ENCODE assay signal across 14 cellular contexts in the genomic region with DNA sequence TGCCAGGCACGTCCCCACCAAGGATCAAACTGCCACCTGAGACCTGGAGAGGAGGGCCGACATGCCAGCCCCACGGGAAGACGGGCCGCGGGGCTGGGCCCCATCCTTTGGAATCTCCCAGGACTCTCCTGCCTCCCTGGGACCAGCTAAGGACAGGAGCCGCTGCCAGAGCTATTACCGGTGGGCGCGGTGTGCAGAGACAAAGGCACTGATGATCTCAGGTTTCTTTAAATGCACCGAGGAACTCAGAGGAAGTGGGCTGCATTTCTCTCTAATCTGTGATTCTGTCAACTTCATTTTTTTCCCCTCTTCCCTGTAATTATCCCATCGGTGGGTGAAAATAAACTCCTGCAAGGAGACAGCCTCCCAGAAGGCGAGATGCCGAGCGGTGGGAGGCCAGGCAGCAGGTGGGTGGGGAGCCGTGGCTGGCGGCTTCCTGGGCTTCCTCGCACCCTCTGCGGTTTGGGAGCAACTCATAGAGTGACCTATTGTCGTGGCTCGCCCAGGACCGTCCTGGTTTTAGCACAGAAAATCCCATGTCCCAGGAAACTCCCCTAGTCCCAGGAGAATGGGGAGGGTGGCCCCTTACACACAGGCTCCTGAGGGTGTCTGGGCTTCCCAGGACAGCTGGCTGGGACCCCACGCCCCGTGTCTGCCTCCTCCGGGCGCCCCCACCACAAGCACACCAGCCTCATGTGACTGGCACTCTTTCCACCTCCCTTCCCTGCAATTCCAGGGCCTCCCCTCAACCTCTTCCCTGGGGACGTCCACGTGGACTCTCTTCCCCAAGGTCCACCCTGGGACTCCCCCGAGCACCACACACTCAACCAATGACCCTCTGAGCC.
DNase-seq lines count a peak whose midpoint lies in the region; ATAC-seq and TF ChIP-seq lines count a peak whose summit lies in the region.
"Had no signal": no experiment of that assay in that cellular context is flagged by ENCODE, and none has a peak within 500 bp of the region (broad histone marks: within the 10 kb centered on the region; RNA-seq: fewer than 3 reads in every experiment).

No MANE protein-coding gene starts in this region.

- DNase-seq in Daoy (ENCODE audit: low read depth) (peak; percentile 33), NCI-H2227 treated with DMSO at 0.1 percent for 48 hours (lab: John Stamatoyannopoulos, UW) (peak; percentile 20), iPS-NIHi11 (ENCODE audit: low spot score) (peak; percentile 82), progenitor cell of endocrine pancreas (ENCODE audit: low spot score, unreplicated experiment) (no peak), DMS153 treated with DMSO at 0.1 percent for 48 hours (lab: John Stamatoyannopoulos, UW; ENCODE audit: unreplicated experiment) (no peak), GM10266 (ENCODE audit: extremely low spot score) (no peak)
- DNase-seq: activated naive CD4-positive, alpha-beta T cell; activated T-cell treated with anti-CD3 and anti-CD28 coated beads for 4 hours; effector memory CD8-positive, alpha-beta T cell; GDM1; NCI-H345; sigmoid colon had no signal

- no peak overlapping the region for H3K4me3 Mint-ChIP-seq in progenitor cell of endocrine pancreas (ENCODE audit: low read depth)
- H3K4me3 Mint-ChIP-seq: effector memory CD8-positive, alpha-beta T cell had no signal

- no peaks in the 10 kb centered on the region for H3K36me3 Mint-ChIP-seq in progenitor cell of endocrine pancreas (ENCODE audit: insufficient read depth)

- ATAC-seq in esophagus mucosa: no peak
- ATAC-seq: effector memory CD8-positive, alpha-beta T cell; GM12878 had no signal

- no peaks in the 10 kb centered on the region for H3K9me3 Mint-ChIP-seq in progenitor cell of endocrine pancreas (ENCODE audit: low read depth)
- H3K9me3 Mint-ChIP-seq: effector memory CD8-positive, alpha-beta T cell had no signal

- peaks cover 27% of the 10 kb centered on the region for H3K27me3 Mint-ChIP-seq in progenitor cell of endocrine pancreas

- TF ChIP-seq CTCF in progenitor cell of endocrine pancreas (IDR thresholded peaks at IDR 0.05; ENCODE audit: unreplicated experiment) (no peak), GM10266 (IDR thresholded peaks at IDR 0.05; ENCODE audit: control insufficient read depth, insufficient read depth, low read depth, missing control alignments) (no peak)

- no peaks in the 10 kb centered on the region for H3K4me1 Mint-ChIP-seq in progenitor cell of endocrine pancreas (ENCODE audit: low read depth)

- peak overlapping the region; percentile 41 for H3K27ac Mint-ChIP-seq in progenitor cell of endocrine pancreas
- H3K27ac Mint-ChIP-seq: effector memory CD8-positive, alpha-beta T cell had no signal

Comparison
In these comparisons a context has a peak if more than half of its experiments do, and no peak if none do; other contexts are left out.
1. DNase-seq: peak in Daoy (single experiment), NCI-H2227 treated with DMSO at 0.1 percent for 48 hours (single experiment) and iPS-NIHi11 (single experiment); none in progenitor cell of endocrine pancreas (single experiment), DMS153 treated with DMSO at 0.1 percent for 48 hours (single experiment) and GM10266 (single experiment).